8 cellular contexts compared by ENCODE assay signal in the genomic region with DNA sequence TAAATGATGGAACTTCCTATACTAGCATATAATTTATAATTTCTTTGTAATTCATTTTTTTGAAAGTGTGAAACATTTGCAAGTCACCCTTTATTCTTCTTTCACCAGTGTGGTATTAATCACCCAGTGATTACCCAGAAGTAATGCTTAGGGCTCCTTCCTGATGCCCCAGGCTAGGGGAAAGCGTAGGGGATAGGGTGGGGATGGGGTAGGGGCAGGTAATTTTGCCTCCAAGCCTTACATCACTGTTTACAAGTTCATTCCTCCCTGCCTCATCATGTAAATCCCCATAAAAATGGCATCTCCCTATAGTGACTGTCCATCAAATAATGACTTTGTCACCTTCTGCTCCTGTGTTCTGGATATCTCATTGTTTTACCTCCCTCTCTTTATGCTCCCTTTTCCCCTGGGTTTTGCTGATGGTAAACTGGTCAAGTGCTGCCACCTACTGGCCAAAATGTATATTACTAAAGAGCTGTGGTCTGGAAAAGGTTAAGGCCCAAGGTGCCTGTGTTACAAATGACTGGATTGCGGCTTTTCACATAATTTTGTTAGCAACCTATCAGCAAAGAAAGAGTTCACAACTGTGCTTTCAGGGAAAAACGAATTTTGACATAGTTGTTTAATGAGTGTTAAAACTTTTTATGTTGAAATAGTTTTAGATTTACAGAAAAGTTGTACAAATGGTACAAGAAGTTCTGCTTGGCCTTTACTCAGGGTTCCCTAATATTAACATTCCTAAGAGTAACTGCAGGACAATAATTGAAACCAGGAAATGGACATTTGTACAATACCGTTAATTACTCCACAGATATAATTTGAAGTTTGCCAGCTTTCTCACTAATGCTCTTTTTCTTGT. TPM values are rescaled to one million over a fixed set of nuclear protein-coding genes. Genes with fewer than 3 reads are reported as not detected.
A peak's percentile ranks its signal among the peaks of the same experiment; 100 is the strongest.
DNase-seq lines count a peak whose midpoint lies in the region; ATAC-seq lines count a peak whose summit lies in the region.

No MANE protein-coding gene starts in this region.

- intact Hi-C loops in activated CD4-positive, alpha-beta T cell treated with anti-CD3 and anti-CD28 coated beads for 36 hours (cut with DNase I, micrococcal nuclease), result loop anchor here (1.0 to 5.0 kb wide), 5 partner anchors 167 to 479 kb away; partner anchors contain the start of gene ARPP19 (in 2 of the 2)

- peaks cover 5% of the 10 kb centered on the region for H3K4me1 Mint-ChIP-seq in activated CD4-positive, alpha-beta T cell treated with anti-CD3 and anti-CD28 coated beads for 36 hours

- CTCF ChIA-PET in activated CD4-positive, alpha-beta T cell treated with anti-CD3 and anti-CD28 coated beads for 36 hours (lab: Charles Lee), result interaction anchor here (0.6 to 3.6 kb wide), 22 partner anchors 12 to 657 kb away, joined by 3 to 67 read pairs (median 4); no protein-coding TSS in a partner anchor

- H3K9me3 Mint-ChIP-seq in activated CD4-positive, alpha-beta T cell treated with anti-CD3 and anti-CD28 coated beads for 36 hours (ENCODE audit: low read depth), result no peaks in the 10 kb centered on the region

- H3K36me3 Mint-ChIP-seq in activated CD4-positive, alpha-beta T cell treated with anti-CD3 and anti-CD28 coated beads for 36 hours (ENCODE audit: low read depth), result no peaks in the 10 kb centered on the region

- no peaks in the 10 kb centered on the region for H3K27me3 Mint-ChIP-seq in activated CD4-positive, alpha-beta T cell treated with anti-CD3 and anti-CD28 coated beads for 36 hours

- H3K4me3 Mint-ChIP-seq in activated CD4-positive, alpha-beta T cell treated with anti-CD3 and anti-CD28 coated beads for 36 hours, result no peak overlapping the region

- ATAC-seq in GM18511 (IDR thresholded peaks at IDR 0.05; ENCODE audit: unreplicated experiment) (peak; percentile 88), HG03432 (IDR thresholded peaks at IDR 0.05; ENCODE audit: unreplicated experiment) (peak; percentile 85)
- ATAC-seq in activated CD4-positive, alpha-beta T cell treated with anti-CD3 and anti-CD28 coated beads for 36 hours, result peak; percentile 91

- H3K27ac Mint-ChIP-seq in activated CD4-positive, alpha-beta T cell treated with anti-CD3 and anti-CD28 coated beads for 36 hours, result no peak overlapping the region

- POLR2A ChIA-PET in activated CD4-positive, alpha-beta T cell treated with anti-CD3 and anti-CD28 coated beads for 36 hours (lab: Charles Lee), result no interaction called here

- DNase-seq in A172 (ENCODE audit: low spot score) (peak; percentile 65), NCI-H524 (lab: John Stamatoyannopoulos, UW) (peak; percentile 80 to 90), cerebellum (ENCODE audit: low spot score) (peak; percentile 81), left kidney (ENCODE audit: low read depth, low spot score) (peak; percentile 90)
- peak; percentile 77 for DNase-seq in activated CD4-positive, alpha-beta T cell treated with anti-CD3 and anti-CD28 coated beads for 36 hours
- DNase-seq in stimulated activated CD4-positive, alpha-beta T cell treated with anti-CD3 and anti-CD28 coated beads, TNF-alpha, amount 100 ng/mL, for 24 hours (ENCODE audit: low read depth in 3 of 3), result peak; percentile 18 to 72 (median 48)

RNA-seq across cellular contexts. Expression of gene ONECUT1, which starts 54.7 kb away (rescaled TPM):
- 0.05 TPM in 1 of 2 replicates, not detected in the other for total RNA-seq in A172 (2014; rRNA removed; shearing (Covaris generic))
- not detected for total RNA-seq in activated CD4-positive, alpha-beta T cell treated with anti-CD3 and anti-CD28 coated beads for 36 hours
- 1.5 TPM for total RNA-seq in cerebellum

RNA-seq across cellular contexts. Expression of gene ATOSA, which starts 56.3 kb away (rescaled TPM):
- total RNA-seq in A172 (2014; rRNA removed; shearing (Covaris generic)), result 8.0 and 9.0 TPM in 2 replicates
- total RNA-seq in activated CD4-positive, alpha-beta T cell treated with anti-CD3 and anti-CD28 coated beads for 36 hours, result 10 to 100 TPM; 13.4 to 13.5 TPM
- total RNA-seq in cerebellum, result 65.0 TPM

Comparison
In these comparisons a context has a peak if more than half of its experiments do, and no peak if none do; other contexts are left out.
1. Peak in every context shown above with its lines: DNase-seq and ATAC-seq.